In genomic region chr6:26122005-26122388, GRCh38 we compare ENCODE assay signal across 8 cellular contexts. TPM values are rescaled to one million over a fixed set of nuclear protein-coding genes. Genes with fewer than 3 reads are reported as not detected.
DNase-seq lines count a peak whose midpoint lies in the region; ATAC-seq and TF ChIP-seq lines count a peak whose summit lies in the region.

No MANE protein-coding gene starts in this region.

- DNase-seq in right atrium auricular region (ENCODE audit: low spot score) (no peak), left cardiac atrium (no peak), ascending aorta (ENCODE audit: low spot score in 2 of 2) (no peak), aorta (no peak), KG1 (lab: John Stamatoyannopoulos, UW) (no peak), foreskin melanocyte (no peak)

- no peak overlapping the region for H3K9ac ChIP-seq in muscle layer of colon (ENCODE audit: low read length)

- intact Hi-C loops in left cardiac atrium (cut with DNase I), result no loop called here
- intact Hi-C loops in ascending aorta (cut with DNase I), result loop anchor here (2.0 to 10.0 kb wide), 5 partner anchors 65 to 1401 kb away; a partner anchor contains a TSS
- intact Hi-C loops in aorta (cut with DNase I), result loop anchor here (5.0 kb wide), 3 partner anchors 50 to 95 kb away; a partner anchor contains a TSS

- H3K9me3 ChIP-seq in right atrium auricular region (no peaks in the 10 kb centered on the region), ascending aorta (no peaks in the 10 kb centered on the region), muscle layer of colon (ENCODE audit: low read length) (no peaks in the 10 kb centered on the region), aorta (ENCODE audit: control insufficient read depth, low read length) (no peaks in the 10 kb centered on the region)

- H3K27me3 ChIP-seq in right atrium auricular region (no peaks in the 10 kb centered on the region), ascending aorta (no peaks in the 10 kb centered on the region), muscle layer of colon (ENCODE audit: control insufficient read depth in 1 of 2, insufficient read depth in 2 of 2, low read length in 2 of 2) (no peaks in the 10 kb centered on the region), aorta (ENCODE audit: control insufficient read depth in 1 of 2, insufficient read depth in 2 of 2, low read length in 1 of 2) (no peaks in the 10 kb centered on the region)

- H3K4me1 ChIP-seq in right atrium auricular region (peaks cover 0 to 9% of the 10 kb centered on the region in 2 donors), ascending aorta (peaks cover 0 to 5% of the 10 kb centered on the region in 2 donors), muscle layer of colon (ENCODE audit: insufficient read depth, low read length) (peaks cover 10% of the 10 kb centered on the region), aorta (ENCODE audit: control insufficient read depth in 1 of 2, insufficient read depth in 2 of 2, low read length in 2 of 2) (no peaks in the 10 kb centered on the region)

- no peak overlapping the region for H3K4me3 ChIP-seq in right atrium auricular region
- H3K4me3 ChIP-seq in ascending aorta, result no peak overlapping the region
- peak overlapping the region in 1 of 2 donors; percentile 86 for H3K4me3 ChIP-seq in muscle layer of colon (ENCODE audit: low read depth in 1 of 2, low read length in 2 of 2)
- H3K4me3 ChIP-seq in aorta (ENCODE audit: low read length in 2 of 2), result no peak overlapping the region

- H3K27ac ChIP-seq in right atrium auricular region (peak overlapping the region; percentile 92 to 98), ascending aorta (peak overlapping the region; percentile 90 to 98), muscle layer of colon (ENCODE audit: low read depth, low read length) (peak overlapping the region; percentile 96), aorta (ENCODE audit: low read depth in 1 of 2, low read length in 2 of 2) (no peak overlapping the region)

- WGBS in aorta, 2 donors, result 81% methylated on average over 4 of the region's 4 CpGs

- H3K36me3 ChIP-seq in right atrium auricular region (no peaks in the 10 kb centered on the region), ascending aorta (no peaks in the 10 kb centered on the region), muscle layer of colon (ENCODE audit: insufficient read depth, low read length) (no peaks in the 10 kb centered on the region), aorta (ENCODE audit: control insufficient read depth in 1 of 2, insufficient read depth in 2 of 2, low read length in 1 of 2) (no peaks in the 10 kb centered on the region)

- TF ChIP-seq CTCF in right atrium auricular region (IDR thresholded peaks at IDR 0.05), result no peak
- TF ChIP-seq CTCF in ascending aorta (IDR thresholded peaks at IDR 0.05), result no peak

- no peak for ATAC-seq in left cardiac atrium
- no peak for ATAC-seq in HG02588 (IDR thresholded peaks at IDR 0.05; ENCODE audit: unreplicated experiment)
- no peak for ATAC-seq in aorta (ENCODE audit: low FRiP score)

RNA-seq across cellular contexts. Expression of gene HFE, which starts 34.8 kb away (rescaled TPM):
- total RNA-seq in right atrium auricular region (1 to 10 TPM; 3.1 to 6.4 TPM), left cardiac atrium (1 to 10 TPM; 6.0 to 8.8 TPM), ascending aorta (2.6 TPM), aorta (10 to 100 TPM in 1 of 2 donors, 1 to 10 TPM in 1; 5.6 to 17.9 TPM)
- 1 to 10 TPM; 3.9 to 6.7 TPM for polyA plus RNA-seq in aorta

Comparison
In these comparisons a context has a peak if more than half of its experiments do, and no peak if none do; other contexts are left out.
1. H3K27ac ChIP-seq: peak in right atrium auricular region (2 of 2), ascending aorta (2 of 2) and muscle layer of colon (single experiment); none in aorta (0 of 2).
2. intact Hi-C loops: an anchor here in ascending aorta (2.0 to 10.0 kb wide) and aorta (5.0 kb wide); none called in left cardiac atrium.